In genomic region chr7:25125137-25125946, GRCh38 we compare ENCODE assay signal across 8 cellular contexts. TPM values are rescaled to one million over a fixed set of nuclear protein-coding genes. Genes with fewer than 3 reads are reported as not detected.
A peak's percentile ranks its signal among the peaks of the same experiment; 100 is the strongest.
DNase-seq lines count a peak whose midpoint lies in the region; ATAC-seq, FAIRE-seq and TF ChIP-seq lines count a peak whose summit lies in the region.

Gene CYCS, minus strand, starts transcription at chr7:25125260. Its CDS starts 1,141 bp downstream, at chr7:25124119.

- H3K9me3 ChIP-seq in adipocyte (ENCODE audit: control insufficient read depth, low read length) (no peaks in the 10 kb centered on the region), pancreas (no peaks in the 10 kb centered on the region), tibial artery (no peaks in the 10 kb centered on the region)

- no peak for TF ChIP-seq CTCF in GM12875 (IDR thresholded peaks at IDR 0.05; ENCODE audit: borderline replicate concordance, insufficient read depth, low read depth, low read length)
- TF ChIP-seq CTCF in pancreas (IDR thresholded peaks at IDR 0.05), result no peak
- TF ChIP-seq CTCF in tibial artery (IDR thresholded peaks at IDR 0.05), result no peak

- H3K27me3 ChIP-seq in adipocyte (replicated peaks; ENCODE audit: control insufficient read depth, insufficient read depth, low read length), result no peaks in the 10 kb centered on the region
- no peaks in the 10 kb centered on the region for H3K27me3 ChIP-seq in pancreas
- H3K27me3 ChIP-seq in tibial artery, result no peaks in the 10 kb centered on the region

- 1% methylated on average over 66 to 67 of the region's 67 CpGs for WGBS in pancreas, 2 donors

- peak within 1 kb of the TSS; percentile 96 for H3K9ac ChIP-seq in adipocyte (ENCODE audit: low read length)

- H3K27ac ChIP-seq in pancreas, result peak within 1 kb of the TSS; percentile 85 to 94 (median 92)
- peak within 1 kb of the TSS; percentile 95 to 97 for H3K27ac ChIP-seq in tibial artery

- ATAC-seq in HG02798 (IDR thresholded peaks at IDR 0.05; ENCODE audit: poor library complexity, unreplicated experiment) (peak; percentile 95), Right ventricle myocardium superior (ENCODE audit: poor library complexity) (peak; percentile 97), pancreas (peak; percentile 92 to 96 (median 94))

- peaks cover 32% of the 10 kb centered on the region for H3K4me1 ChIP-seq in adipocyte (ENCODE audit: control insufficient read depth, insufficient read depth, low read length)
- no peaks in the 10 kb centered on the region for H3K4me1 ChIP-seq in pancreas
- H3K4me1 ChIP-seq in tibial artery, result peaks cover 0 to 11% (median 6%) of the 10 kb centered on the region in 4 donors

- peak; percentile 100 for DNase-seq in NCI-H1436 (lab: John Stamatoyannopoulos, UW)
- DNase-seq in T follicular helper cell (ENCODE audit: low read depth), result peak; percentile 99
- peak; percentile 100 for DNase-seq in adipocyte (ENCODE audit: low read depth)
- peak; percentile 100 for DNase-seq in Right ventricle myocardium superior
- DNase-seq in pancreas, result peak; percentile 99 to 100 (median 100)
- peak; percentile 99 for DNase-seq in tibial artery

- intact Hi-C loops in Right ventricle myocardium superior (cut with DNase I), result no loop called here
- intact Hi-C loops in pancreas (cut with DNase I), result no loop called here
- intact Hi-C loops in tibial artery (cut with DNase I; ENCODE audit: low total_unique reads), result loop anchor here (10.0 kb wide), 1 partner anchor 1871 kb away; no protein-coding TSS in a partner anchor

- H3K36me3 ChIP-seq in adipocyte (ENCODE audit: control insufficient read depth, insufficient read depth, low read length, severe bottlenecking), result peaks cover 28% of the 10 kb centered on the region
- peaks cover 0 to 11% (median 6%) of the 10 kb centered on the region in 3 donors for H3K36me3 ChIP-seq in pancreas
- H3K36me3 ChIP-seq in tibial artery, result peaks cover 10 to 22% (median 22%) of the 10 kb centered on the region in 3 donors

- H3K4me3 ChIP-seq in GM12875 (ENCODE audit: low read depth, low read length), result peak within 1 kb of the TSS; percentile 83
- H3K4me3 ChIP-seq in adipocyte (ENCODE audit: low read length), result peak within 1 kb of the TSS; percentile 97
- H3K4me3 ChIP-seq in pancreas, result peak within 1 kb of the TSS; percentile 60 to 97 (median 78)
- peak within 1 kb of the TSS; percentile 90 for H3K4me3 ChIP-seq in tibial artery

- peak; percentile 89 for FAIRE-seq in pancreas (lab: Jason Lieb, UNC)

RNA-seq across cellular contexts. Expression of gene CYCS, which starts in this region (rescaled TPM):
- total RNA-seq in Right ventricle myocardium superior (698 TPM), pancreas (10 to 100 TPM; 14.8 to 31.9 (median 27.4) TPM)
- 10 to 100 TPM; 13.0 to 28.0 TPM for polyA plus RNA-seq in pancreas

Comparison
In these comparisons a context has a peak if more than half of its experiments do, and no peak if none do; other contexts are left out.
1. Peak in every context shown above with its lines: DNase-seq, ATAC-seq, H3K4me3 ChIP-seq and H3K27ac ChIP-seq.
2. RNA of gene CYCS (total RNA-seq): 698 TPM in Right ventricle myocardium superior (single experiment); 14.8 to 31.9 TPM in pancreas; every median in the first group is over 10 times any median in the second.